In genomic region chr13:113343692-113343968, GRCh38 we compare ENCODE assay signal across 30 cellular contexts. TPM values are rescaled to one million over a fixed set of nuclear protein-coding genes. Genes with fewer than 3 reads are reported as not detected.
"Had no signal": no experiment of that assay in that cellular context is flagged by ENCODE, and none has a peak within 500 bp of the region (broad histone marks: within the 10 kb centered on the region; RNA-seq: fewer than 3 reads in every experiment).

No MANE protein-coding gene starts in this region.

- H3K4me1 Mint-ChIP-seq: immature natural killer cell, mesothelial cell of epicardium, naive B cell, natural killer cell, nephron progenitor cell, neural progenitor cell had no signal

- DNase-seq: head of caudate nucleus; hippocampal formation; immature natural killer cell; kidney glomerular epithelial cell; left cardiac atrium; mesendoderm; naive B cell; natural killer cell; nephron progenitor cell; retina; right cardiac atrium; sigmoid colon; small intestine; stimulated activated CD4-positive, alpha-beta T cell treated with anti-CD3 and anti-CD28 coated beads, Interleukin-1b, Interleukin-23, amount 100 ng/mL, for 48 hours; stimulated activated CD4-positive, alpha-beta T cell treated with anti-CD3 and anti-CD28 coated beads, Interleukin-2, amount 100 ng/mL, for 48 hours; stimulated activated naive CD4-positive, alpha-beta T cell; tibial artery; trophoblast cell; upper lobe of right lung had no signal

- H3K27ac ChIP-seq: left lung, neural progenitor cell, pancreas, prostate gland, sigmoid colon, suprapubic skin, thoracic aorta, tibial artery, upper lobe of right lung had no signal

- H3K9ac ChIP-seq: neural progenitor cell had no signal

- H3K4me1 ChIP-seq: left lung, neural progenitor cell, pancreas, prostate gland, sigmoid colon, suprapubic skin, tibial artery, upper lobe of right lung had no signal

- H3K27me3 ChIP-seq: left lung, neural progenitor cell, pancreas, sigmoid colon, suprapubic skin, tibial artery, upper lobe of right lung had no signal

- H3K4me3 ChIP-seq: left lung, lung, neural progenitor cell, pancreas, prostate gland, sigmoid colon, suprapubic skin, thoracic aorta, tibial artery, upper lobe of right lung had no signal

- H3K4me2 ChIP-seq: neural progenitor cell had no signal

- H3K9me3 ChIP-seq: pancreas, prostate gland, sigmoid colon, suprapubic skin, thoracic aorta, tibial artery, upper lobe of right lung had no signal

- ATAC-seq: left cardiac atrium, left lung, natural killer cell, pancreas, right cardiac atrium, upper lobe of right lung had no signal

- FAIRE-seq: islet of Langerhans, pancreas, small intestine, urothelium cell line had no signal

- H3K27ac Mint-ChIP-seq: immature natural killer cell; mesothelial cell of epicardium; naive B cell; natural killer cell; nephron progenitor cell; neural progenitor cell; stimulated activated naive CD8-positive, alpha-beta T cell treated with anti-CD3 and anti-CD28 coated beads, Interleukin-15, Interleukin-2, amounts not matched to agents 100 ng/mL and 50 ng/mL, for 24 hours had no signal

- H3K4me3 Mint-ChIP-seq: immature natural killer cell; mesothelial cell of epicardium; naive B cell; natural killer cell; nephron progenitor cell; neural progenitor cell; stimulated activated naive CD8-positive, alpha-beta T cell treated with anti-CD3 and anti-CD28 coated beads, Interleukin-15, Interleukin-2, amounts not matched to agents 100 ng/mL and 50 ng/mL, for 24 hours had no signal

- H2AFZ ChIP-seq: neural progenitor cell had no signal

- H3K36me3 ChIP-seq: left lung, neural progenitor cell, pancreas, thoracic aorta, upper lobe of right lung had no signal

- H3K9me3 Mint-ChIP-seq: mesothelial cell of epicardium; stimulated activated naive CD8-positive, alpha-beta T cell treated with anti-CD3 and anti-CD28 coated beads, Interleukin-15, Interleukin-2, amounts not matched to agents 100 ng/mL and 50 ng/mL, for 24 hours had no signal

RNA-seq across cellular contexts. Expression of gene GRTP1, which starts 20.3 kb away (rescaled TPM):
- total RNA-seq: natural killer cell had no signal
